In the genomic region with DNA sequence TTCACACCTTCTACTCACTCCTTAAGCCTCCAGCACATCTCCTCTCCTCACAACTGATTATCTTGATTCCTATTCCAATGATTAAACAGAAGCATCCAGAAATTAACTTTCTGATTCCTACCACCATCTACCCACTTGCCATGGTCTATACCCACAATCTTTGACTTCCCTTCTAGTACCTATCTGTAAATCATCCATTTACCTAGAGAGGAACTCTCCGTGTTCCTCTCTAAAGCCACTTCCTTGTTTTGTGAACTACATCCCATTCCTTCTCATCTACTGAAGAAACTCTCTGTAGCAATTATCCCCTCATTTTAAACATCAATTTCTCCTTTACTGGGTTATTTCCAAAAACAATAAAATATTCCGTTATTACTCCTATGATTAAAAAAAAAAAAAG, we compare ENCODE assay signal across 32 cellular contexts.
"Had no signal": no experiment of that assay in that cellular context is flagged by ENCODE, and none has a peak within 500 bp of the region (broad histone marks: within the 10 kb centered on the region; RNA-seq: fewer than 3 reads in every experiment).

No MANE protein-coding gene starts in this region.

- H3K9me3 Mint-ChIP-seq: activated naive CD4-positive, alpha-beta T cell treated with anti-CD3 and anti-CD28 coated beads, Interleukin-2, amount 50 U/mL, for 24 hours; activated T-helper 2 cell treated with anti-CD3 and anti-CD28 coated beads, Interferon-gamma antibody, Interleukin-2, Interleukin-4, amounts not matched to agents 10 μg/mL and 5 μg/mL and 100 μg/mL, durations not matched to agents 14 hours and 24 hours and 36 hours; effector memory CD8-positive, alpha-beta T cell; natural killer cell; neural progenitor cell; stimulated activated effector memory CD8-positive, alpha-beta T cell treated with anti-CD3 and anti-CD28 coated beads, Interleukin-12 subunit alpha, Interleukin-12 subunit beta, amount 100 ng/mL, for 72 hours; T-helper 2 cell treated with Interferon-gamma antibody and Interleukin-4, amounts not matched to agents 5 μg/mL and 100 μg/mL, for 36 hours had no signal

- DNase-seq: activated CD4-positive, alpha-beta T cell treated with anti-CD3 and anti-CD28 coated beads for 1 hour; activated CD4-positive, alpha-beta T cell treated with anti-CD3 and anti-CD28 coated beads, Interleukin-2, amount 50 U/mL, for 1 hour; activated CD8-positive, alpha-beta memory T cell treated with anti-CD3 and anti-CD28 coated beads, Interleukin-2, amount 10 ng/mL, durations not matched to agents 7 days and 5 days; activated CD8-positive, alpha-beta T cell treated with anti-CD3 and anti-CD28 coated beads, Interleukin-2, amount 10 ng/mL, durations not matched to agents 7 days and 5 days; activated naive CD8-positive, alpha-beta T cell treated with anti-CD3 and anti-CD28 coated beads, Interleukin-2, amount 50 U/mL, for 24 hours; activated T-cell treated with anti-CD3 and anti-CD28 coated beads, Interleukin-2, amount 50 U/mL, for 48 hours; amygdala; caudate nucleus; cortex of kidney; effector memory CD8-positive, alpha-beta T cell; foreskin fibroblast; head of caudate nucleus; kidney glomerular epithelial cell; left lung; lower lobe of right lung; mesenchymal stem cell; natural killer cell; occipital lobe; psoas muscle; sigmoid colon; small intestine; stimulated activated CD4-positive, alpha-beta T cell treated with anti-CD3 and anti-CD28 coated beads, Interleukin-4, amount 100 ng/mL, for 24 hours; stimulated activated naive CD8-positive, alpha-beta T cell treated with anti-CD3 and anti-CD28 coated beads, Interleukin-15, amount 100 ng/mL, for 72 hours; thyroid gland; upper lobe of left lung had no signal

- H3K27ac Mint-ChIP-seq: activated CD8-positive, alpha-beta memory T cell treated with anti-CD3 and anti-CD28 coated beads, Interleukin-2, amount 10 ng/mL, durations not matched to agents 7 days and 5 days; activated CD8-positive, alpha-beta T cell treated with anti-CD3 and anti-CD28 coated beads, Interleukin-2, amount 10 ng/mL, durations not matched to agents 7 days and 5 days; activated naive CD4-positive, alpha-beta T cell treated with anti-CD3 and anti-CD28 coated beads, Interleukin-2, amount 50 U/mL, for 24 hours; activated naive CD8-positive, alpha-beta T cell treated with anti-CD3 and anti-CD28 coated beads, Interleukin-2, amount 50 U/mL, for 24 hours; activated T-helper 2 cell treated with anti-CD3 and anti-CD28 coated beads, Interferon-gamma antibody, Interleukin-2, Interleukin-4, amounts not matched to agents 10 μg/mL and 5 μg/mL and 100 μg/mL, durations not matched to agents 14 hours and 24 hours and 36 hours; effector memory CD8-positive, alpha-beta T cell; natural killer cell; neural progenitor cell; stimulated activated effector memory CD8-positive, alpha-beta T cell treated with anti-CD3 and anti-CD28 coated beads, Interleukin-12 subunit alpha, Interleukin-12 subunit beta, amount 100 ng/mL, for 72 hours; T-helper 2 cell treated with Interferon-gamma antibody and Interleukin-4, amounts not matched to agents 5 μg/mL and 100 μg/mL, for 36 hours; WTC11 had no signal

- ATAC-seq: activated CD8-positive, alpha-beta memory T cell treated with anti-CD3 and anti-CD28 coated beads, Interleukin-2, amount 10 ng/mL, durations not matched to agents 7 days and 5 days; activated CD8-positive, alpha-beta T cell treated with anti-CD3 and anti-CD28 coated beads, Interleukin-2, amount 10 ng/mL, durations not matched to agents 7 days and 5 days; activated naive CD8-positive, alpha-beta T cell treated with anti-CD3 and anti-CD28 coated beads, Interleukin-2, amount 50 U/mL, for 24 hours; effector memory CD8-positive, alpha-beta T cell; esophagus mucosa; left lung; lower lobe of right lung; natural killer cell; psoas muscle; stimulated activated effector memory CD8-positive, alpha-beta T cell treated with anti-CD3 and anti-CD28 coated beads, Interleukin-12 subunit alpha, Interleukin-12 subunit beta, amount 100 ng/mL, for 72 hours; stimulated activated naive CD8-positive, alpha-beta T cell treated with anti-CD3 and anti-CD28 coated beads, Interleukin-15, amount 100 ng/mL, for 72 hours; WTC11 had no signal

- H3K36me3 Mint-ChIP-seq: activated CD8-positive, alpha-beta memory T cell treated with anti-CD3 and anti-CD28 coated beads, Interleukin-2, amount 10 ng/mL, durations not matched to agents 7 days and 5 days; activated naive CD4-positive, alpha-beta T cell treated with anti-CD3 and anti-CD28 coated beads, Interleukin-2, amount 50 U/mL, for 24 hours; natural killer cell; neural progenitor cell; stimulated activated effector memory CD8-positive, alpha-beta T cell treated with anti-CD3 and anti-CD28 coated beads, Interleukin-12 subunit alpha, Interleukin-12 subunit beta, amount 100 ng/mL, for 72 hours; WTC11 had no signal

- H3K4me3 Mint-ChIP-seq: activated CD8-positive, alpha-beta memory T cell treated with anti-CD3 and anti-CD28 coated beads, Interleukin-2, amount 10 ng/mL, durations not matched to agents 7 days and 5 days; activated CD8-positive, alpha-beta T cell treated with anti-CD3 and anti-CD28 coated beads, Interleukin-2, amount 10 ng/mL, durations not matched to agents 7 days and 5 days; activated naive CD4-positive, alpha-beta T cell treated with anti-CD3 and anti-CD28 coated beads, Interleukin-2, amount 50 U/mL, for 24 hours; activated naive CD8-positive, alpha-beta T cell treated with anti-CD3 and anti-CD28 coated beads, Interleukin-2, amount 50 U/mL, for 24 hours; effector memory CD8-positive, alpha-beta T cell; natural killer cell; neural progenitor cell; stimulated activated effector memory CD8-positive, alpha-beta T cell treated with anti-CD3 and anti-CD28 coated beads, Interleukin-12 subunit alpha, Interleukin-12 subunit beta, amount 100 ng/mL, for 72 hours; stimulated activated naive CD8-positive, alpha-beta T cell treated with anti-CD3 and anti-CD28 coated beads, Interleukin-15, amount 100 ng/mL, for 72 hours; T-helper 2 cell treated with Interferon-gamma antibody and Interleukin-4, amounts not matched to agents 5 μg/mL and 100 μg/mL, for 36 hours; WTC11 had no signal

- H3K4me1 Mint-ChIP-seq: activated CD8-positive, alpha-beta memory T cell treated with anti-CD3 and anti-CD28 coated beads, Interleukin-2, amount 10 ng/mL, durations not matched to agents 7 days and 5 days; activated naive CD4-positive, alpha-beta T cell treated with anti-CD3 and anti-CD28 coated beads, Interleukin-2, amount 50 U/mL, for 24 hours; natural killer cell; stimulated activated effector memory CD8-positive, alpha-beta T cell treated with anti-CD3 and anti-CD28 coated beads, Interleukin-12 subunit alpha, Interleukin-12 subunit beta, amount 100 ng/mL, for 72 hours; stimulated activated naive CD8-positive, alpha-beta T cell treated with anti-CD3 and anti-CD28 coated beads, Interleukin-15, amount 100 ng/mL, for 72 hours; WTC11 had no signal

- H3K27me3 Mint-ChIP-seq: activated CD8-positive, alpha-beta memory T cell treated with anti-CD3 and anti-CD28 coated beads, Interleukin-2, amount 10 ng/mL, durations not matched to agents 7 days and 5 days; activated naive CD4-positive, alpha-beta T cell treated with anti-CD3 and anti-CD28 coated beads, Interleukin-2, amount 50 U/mL, for 24 hours; activated naive CD8-positive, alpha-beta T cell treated with anti-CD3 and anti-CD28 coated beads, Interleukin-2, amount 50 U/mL, for 24 hours; effector memory CD8-positive, alpha-beta T cell; stimulated activated naive CD8-positive, alpha-beta T cell treated with anti-CD3 and anti-CD28 coated beads, Interleukin-15, amount 100 ng/mL, for 72 hours had no signal
